ENCODE assay signal across 18 cellular contexts in the genomic region with DNA sequence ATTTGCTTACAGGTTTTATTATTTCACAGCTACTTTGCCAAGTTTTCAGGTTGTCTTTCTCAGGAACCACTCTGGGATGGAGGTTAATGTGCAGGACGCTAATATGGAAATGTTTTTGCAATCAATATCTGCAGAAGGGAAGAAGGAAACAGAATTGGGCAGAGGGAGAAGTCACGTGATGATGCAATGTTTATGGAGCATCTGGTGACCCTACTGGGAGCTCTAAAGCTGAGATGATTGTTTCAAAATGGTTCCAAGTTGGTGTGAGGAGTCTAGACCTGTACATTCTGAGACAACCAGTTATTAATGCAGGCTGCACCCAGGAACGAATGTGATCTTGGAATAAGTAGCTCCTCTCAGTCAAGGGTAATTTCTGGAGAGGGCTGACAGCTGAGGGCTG.
DNase-seq lines count a peak whose midpoint lies in the region; FAIRE-seq and TF ChIP-seq lines count a peak whose summit lies in the region.
"Had no signal": no experiment of that assay in that cellular context is flagged by ENCODE, and none has a peak within 500 bp of the region (broad histone marks: within the 10 kb centered on the region; RNA-seq: fewer than 3 reads in every experiment).

No MANE protein-coding gene starts in this region.

- H3K79me2 ChIP-seq in astrocyte (ENCODE audit: insufficient read depth, low read length), result no peaks in the 10 kb centered on the region
- no peaks in the 10 kb centered on the region for H3K79me2 ChIP-seq in H1 (ENCODE audit: control insufficient read depth in 1 of 2, insufficient read depth in 2 of 2, low read length in 2 of 2)

- H3K56ac ChIP-seq in H1 (replicated peaks; ENCODE audit: insufficient read length, low read depth, low read length), result no peak overlapping the region

- H3K14ac ChIP-seq in H1 (ENCODE audit: insufficient read length), result no peak overlapping the region

- no peak overlapping the region for H3K23ac ChIP-seq in H1 (ENCODE audit: insufficient read length)

- no peaks in the 10 kb centered on the region for H3K36me3 ChIP-seq in astrocyte (ENCODE audit: insufficient read depth, low read length)
- H3K36me3 ChIP-seq in H1 (ENCODE audit: control insufficient read depth in 2 of 4, insufficient read depth in 4 of 4, low read length in 3 of 4), result no peaks in the 10 kb centered on the region
- H3K36me3 ChIP-seq: BLaER1, HAP-1 had no signal

- no peak overlapping the region for H2AK5ac ChIP-seq in H1 (ENCODE audit: low read depth, low read length)

- H3K9ac ChIP-seq in astrocyte (ENCODE audit: low read length) (no peak overlapping the region), H1 (replicated peaks in 1 of 4; ENCODE audit: extremely low read depth in 1 of 4, low read depth in 3 of 4, low read length in 3 of 4) (no peak overlapping the region)
- H3K9ac ChIP-seq: BLaER1 had no signal

- H3K27ac ChIP-seq in astrocyte (ENCODE audit: low read depth, low read length) (no peak overlapping the region), H1 (ENCODE audit: low read depth, low read length) (no peak overlapping the region)
- H3K27ac ChIP-seq: 22Rv1, BLaER1 had no signal

- peaks cover 5% of the 10 kb centered on the region for H3K4me1 ChIP-seq in astrocyte (ENCODE audit: insufficient read depth, low read length)
- H3K4me1 ChIP-seq in H1 (replicated peaks in 1 of 4; ENCODE audit: control insufficient read depth in 3 of 4, insufficient read depth in 4 of 4, low read length in 3 of 4), result no peaks in the 10 kb centered on the region
- H3K4me1 ChIP-seq: BLaER1, Caco-2, HAP-1 had no signal

- H2AFZ ChIP-seq in astrocyte (ENCODE audit: low read depth, low read length) (no peak overlapping the region), H1 (ENCODE audit: low read length) (0 out of 2 replicates have a peak overlapping the region, but pooled peaks have one; percentile 78)

- DNase-seq in DMS 273 (lab: John Stamatoyannopoulos, UW; ENCODE audit: unreplicated experiment) (peak; percentile 22), DMS 273 treated with DMSO at 0.1 percent for 48 hours (lab: John Stamatoyannopoulos, UW) (no peak), astrocyte (ENCODE audit: low read depth) (no peak), H1 (ENCODE audit: low read depth in 1 of 2, low spot score in 2 of 2) (no peak), GM12892 (ENCODE audit: insufficient read length) (no peak), kidney glomerular epithelial cell (lab: John Stamatoyannopoulos, UW) (no peak)
- DNase-seq in stimulated activated naive CD4-positive, alpha-beta T cell (lab: John Stamatoyannopoulos, UW), result no peak
- DNase-seq: AML-193; Caco-2; CD8-positive, alpha-beta memory T cell; DMS79; GOT3 had no signal

- peaks cover 28% of the 10 kb centered on the region for H3K4me1 Mint-ChIP-seq in astrocyte (ENCODE audit: low read depth, unreplicated experiment)
- H3K4me1 Mint-ChIP-seq: CD8-positive, alpha-beta memory T cell had no signal

- no peak overlapping the region for H3K4me3 Mint-ChIP-seq in astrocyte (ENCODE audit: unreplicated experiment)
- H3K4me3 Mint-ChIP-seq: CD8-positive, alpha-beta memory T cell had no signal

- no peaks in the 10 kb centered on the region for H3K79me1 ChIP-seq in H1 (ENCODE audit: low read depth, low read length)

- H4K20me1 ChIP-seq in astrocyte (ENCODE audit: insufficient read depth, low read length), result no peaks in the 10 kb centered on the region
- no peaks in the 10 kb centered on the region for H4K20me1 ChIP-seq in H1 (replicated peaks in 1 of 2; ENCODE audit: control insufficient read depth in 1 of 2, insufficient read depth in 2 of 2, low read length in 2 of 2)
- H4K20me1 ChIP-seq: BLaER1 had no signal

- no peaks in the 10 kb centered on the region for H3K27me3 Mint-ChIP-seq in astrocyte (ENCODE audit: low read depth, unreplicated experiment)
- H3K27me3 Mint-ChIP-seq: CD8-positive, alpha-beta memory T cell had no signal

- H2BK15ac ChIP-seq in H1 (ENCODE audit: low read length), result no peak overlapping the region

- H3K4me3 ChIP-seq in astrocyte (ENCODE audit: insufficient read depth, low read depth, low read length) (no peak overlapping the region), H1 (ENCODE audit: extremely low read depth in 1 of 4, insufficient read depth in 2 of 4, low read depth in 3 of 4, low read length in 4 of 4) (no peak overlapping the region)
- H3K4me3 ChIP-seq: BLaER1, HAP-1 had no signal

- TF ChIP-seq POLR2A in H1 (IDR thresholded peaks at IDR 0.05; ENCODE audit: control extremely low read depth in 1 of 2, low read depth in 2 of 2, low read length in 2 of 2) (no peak), GM12892 (IDR thresholded peaks at IDR 0.05; ENCODE audit: low read depth, low read length) (no peak)

- no peaks in the 10 kb centered on the region for H3K36me3 Mint-ChIP-seq in astrocyte (ENCODE audit: low read depth, unreplicated experiment)
- H3K36me3 Mint-ChIP-seq: CD8-positive, alpha-beta memory T cell had no signal

- H3K27me3 ChIP-seq in astrocyte (ENCODE audit: insufficient read depth, low read length), result no peaks in the 10 kb centered on the region
- no peaks in the 10 kb centered on the region for H3K27me3 ChIP-seq in H1 (replicated peaks in 1 of 4; ENCODE audit: control insufficient read depth in 3 of 4, extremely low read depth in 1 of 4, insufficient read depth in 3 of 4, low read length in 3 of 4)
- H3K27me3 ChIP-seq: BLaER1 had no signal

- no peak for TF ChIP-seq EP300 in H1 (IDR thresholded peaks at IDR 0.05; ENCODE audit: borderline replicate concordance in 1 of 2, low read depth in 2 of 2, low read length in 2 of 2)

- H3K18ac ChIP-seq in H1 (ENCODE audit: extremely low read depth, low read length), result no peak overlapping the region

- H4K91ac ChIP-seq in H1 (replicated peaks; ENCODE audit: insufficient read length, low read length), result no peak overlapping the region

- no peak overlapping the region for H4K8ac ChIP-seq in H1 (ENCODE audit: extremely low read depth, insufficient read depth, low read length)

- H2BK120ac ChIP-seq in H1 (replicated peaks; ENCODE audit: low read depth, low read length), result no peak overlapping the region

- 86% methylated on average over 3 of the region's 3 CpGs; no CpG with 5 or more reads in 1 of the 2 experiments for WGBS in H1 (ENCODE audit: extremely low coverage in 1 of 2, insufficient coverage in 1 of 2, insufficient read length in 1 of 2, insufficient replicate concordance in 2 of 2, low coverage in 1 of 2, low lambda C conversion rate in 2 of 2, missing lambda C conversion rate in 1 of 2), 2 experiments

- peak overlapping the region; percentile 67 for H3K27ac Mint-ChIP-seq in astrocyte (ENCODE audit: unreplicated experiment)
- H3K27ac Mint-ChIP-seq: CD8-positive, alpha-beta memory T cell had no signal

- H3K4me2 ChIP-seq in astrocyte (ENCODE audit: low read length) (no peak overlapping the region), H1 (ENCODE audit: insufficient read depth in 1 of 2, low read depth in 2 of 2, low read length in 2 of 2) (no peak overlapping the region)
- H3K4me2 ChIP-seq: BLaER1 had no signal

- no peaks in the 10 kb centered on the region for H3K9me3 Mint-ChIP-seq in astrocyte (ENCODE audit: unreplicated experiment)

- CTCF ChIA-PET in H1 (lab: Charles Lee; ENCODE audit: partially characterized antibody), result no interaction called here

- TF ChIP-seq CTCF in astrocyte (IDR thresholded peaks at IDR 0.05; ENCODE audit: insufficient read depth, low read depth, low read length) (no peak), H1 (IDR thresholded peaks at IDR 0.05; ENCODE audit: control extremely low read depth in 1 of 3, insufficient read depth in 1 of 3, low read depth in 1 of 3, low read length in 3 of 3) (no peak)

- H3K23me2 ChIP-seq in H1 (ENCODE audit: low read depth, low read length), result no peaks in the 10 kb centered on the region

- no peak overlapping the region for H2BK5ac ChIP-seq in H1 (ENCODE audit: low read depth, low read length)

- no peak overlapping the region for H2BK12ac ChIP-seq in H1 (ENCODE audit: low read depth, low read length)

- no peaks in the 10 kb centered on the region for H3K9me3 ChIP-seq in astrocyte (ENCODE audit: insufficient read depth, low read depth, low read length)
- no peaks in the 10 kb centered on the region for H3K9me3 ChIP-seq in H1 (ENCODE audit: insufficient read depth in 2 of 2, low read depth in 1 of 2, low read length in 1 of 2)
- H3K9me3 ChIP-seq: BLaER1, Caco-2, HAP-1 had no signal

- no peak overlapping the region for H3K4ac ChIP-seq in H1 (replicated peaks; ENCODE audit: insufficient read length, low read depth, low read length)

- FAIRE-seq in astrocyte (lab: Jason Lieb, UNC) (no peak), H1 (lab: Jason Lieb, UNC) (no peak), GM12892 (lab: Jason Lieb, UNC) (no peak)
- FAIRE-seq: G401.6, GM12891, GM19239 had no signal

- H2BK20ac ChIP-seq in H1 (ENCODE audit: low read length), result no peak overlapping the region

- TF ChIP-seq RAD21 in H1 (IDR thresholded peaks at IDR 0.05 in 1 of 2, conservative IDR thresholded peaks at IDR 0.05 in 1 of 2; ENCODE audit: low read depth in 2 of 2, low read length in 2 of 2), result no peak

- POLR2A ChIA-PET in H1 (lab: Charles Lee; ENCODE audit: partially characterized antibody), result no interaction called here

- no peak overlapping the region for H4K5ac ChIP-seq in H1 (ENCODE audit: insufficient read length, low read depth, low read length)

TF ChIP-seq in H1, 55 proteins besides CTCF, POLR2A, EP300 and RAD21:
- no peak for TF ChIP-seq FOSL1 (IDR thresholded peaks at IDR 0.05; ENCODE audit: insufficient read depth, low read depth, low read length)
- TF ChIP-seq RBBP5 (IDR thresholded peaks at IDR 0.05; ENCODE audit: borderline replicate concordance, low read depth, low read length), result no peak
